In the genomic region with DNA sequence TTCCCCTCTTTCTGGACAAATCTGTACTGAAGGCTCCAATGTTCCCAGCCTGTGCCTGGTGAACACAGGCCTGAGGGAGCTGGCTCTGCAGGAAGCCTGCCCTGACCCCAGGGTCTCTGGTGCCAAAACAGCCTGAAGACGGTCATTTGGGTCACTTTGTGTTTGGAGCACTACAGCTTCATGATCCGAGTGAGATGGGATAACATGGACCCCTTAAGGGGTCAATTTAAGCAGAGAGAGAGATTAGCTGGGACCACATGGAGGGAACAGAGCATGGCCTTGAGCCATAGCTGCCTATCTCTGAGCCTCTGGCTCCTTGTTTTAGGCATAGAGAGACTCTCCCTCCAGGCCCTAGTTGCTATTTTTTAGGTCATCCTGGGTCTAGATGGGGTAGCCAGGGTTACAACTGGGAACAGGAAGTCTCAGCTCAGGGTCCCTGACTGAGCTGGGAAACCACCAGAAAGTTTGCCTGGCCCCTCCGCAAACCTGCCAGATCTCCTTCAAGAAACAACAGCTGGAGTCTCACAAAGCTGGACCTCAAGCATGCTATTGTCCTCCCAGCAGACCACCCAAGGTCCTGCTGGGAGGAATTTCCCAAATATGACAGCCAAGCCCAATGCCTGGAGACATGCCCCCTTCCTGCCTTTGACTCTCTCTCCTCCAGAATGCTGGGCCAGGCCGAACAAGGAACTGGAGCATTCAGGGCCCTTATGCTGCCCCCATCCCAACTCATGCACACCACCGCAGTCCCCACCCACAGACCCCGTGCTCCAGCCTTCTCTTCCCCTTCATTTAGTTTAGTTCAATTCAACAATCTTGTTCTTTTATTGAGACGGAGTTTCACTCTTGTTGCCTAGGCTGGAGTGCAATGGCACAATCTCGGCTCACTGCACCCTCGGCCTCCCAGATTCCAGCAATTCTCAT, we compare ENCODE assay signal across 16 cellular contexts. TPM values are rescaled to one million over a fixed set of nuclear protein-coding genes. Genes with fewer than 3 reads are reported as not detected.
DNase-seq lines count a peak whose midpoint lies in the region; ATAC-seq and TF ChIP-seq lines count a peak whose summit lies in the region.
"Had no signal": no experiment of that assay in that cellular context is flagged by ENCODE, and none has a peak within 500 bp of the region (broad histone marks: within the 10 kb centered on the region; RNA-seq: fewer than 3 reads in every experiment).

No MANE protein-coding gene starts in this region.

- intact Hi-C loops in left cardiac atrium (cut with DNase I), result no loop called here

- ATAC-seq in left cardiac atrium, result peak; percentile 13 to 65
- ATAC-seq in thoracic aorta (ENCODE audit: insufficient number of reproducible peaks, low FRiP score, low read depth), result no peak
- no peak for ATAC-seq in GM18870 (IDR thresholded peaks at IDR 0.05; ENCODE audit: unreplicated experiment)
- ATAC-seq in GM21360 (IDR thresholded peaks at IDR 0.05; ENCODE audit: unreplicated experiment), result no peak
- ATAC-seq in GM18868 (IDR thresholded peaks at IDR 0.05; ENCODE audit: unreplicated experiment), result no peak
- ATAC-seq: foreskin keratinocyte, GM23338 had no signal

- no peaks in the 10 kb centered on the region for H3K36me3 ChIP-seq in muscle layer of duodenum (ENCODE audit: control insufficient read depth in 1 of 2, insufficient read depth in 2 of 2, low read length in 2 of 2)
- no peaks in the 10 kb centered on the region for H3K36me3 ChIP-seq in thoracic aorta

- H3K27me3 ChIP-seq in muscle layer of duodenum (ENCODE audit: low read depth, low read length), result no peaks in the 10 kb centered on the region
- H3K27me3 ChIP-seq in thoracic aorta (replicated peaks; ENCODE audit: insufficient read depth), result no peaks in the 10 kb centered on the region

- H3K27ac ChIP-seq in angular gyrus (ENCODE audit: low read depth, low read length) (peak overlapping the region; percentile 45), muscle layer of duodenum (ENCODE audit: low read length) (peak overlapping the region; percentile 52), thoracic aorta (no peak overlapping the region)
- H3K27ac ChIP-seq: foreskin keratinocyte, KMS-11, VCaP had no signal

- no peak for TF ChIP-seq CTCF in thoracic aorta (IDR thresholded peaks at IDR 0.05)

- H3K9me3 ChIP-seq in muscle layer of duodenum (ENCODE audit: control insufficient read depth in 1 of 2, low read length in 2 of 2), result no peaks in the 10 kb centered on the region
- H3K9me3 ChIP-seq in thoracic aorta, result no peaks in the 10 kb centered on the region

- DNase-seq in left cardiac atrium (no peak), thoracic aorta (ENCODE audit: low spot score) (no peak), NCI-H2227 treated with DMSO at 0.1 percent for 48 hours (lab: John Stamatoyannopoulos, UW) (no peak)
- DNase-seq: activated CD4-positive, alpha-beta memory T cell treated with anti-CD3 and anti-CD28 coated beads, Interleukin-2, amount 10 ng/mL, durations not matched to agents 7 days and 5 days; EL; foreskin keratinocyte; NCI-H1092 treated with DMSO at 0.1 percent for 48 hours; NCI-H2171 had no signal

- H3K4me3 ChIP-seq in muscle layer of duodenum (ENCODE audit: low read depth in 1 of 2, low read length in 2 of 2) (no peak overlapping the region), thoracic aorta (peak overlapping the region; percentile 14)
- H3K4me3 ChIP-seq: GM23338 had no signal

- H3K4me1 ChIP-seq in muscle layer of duodenum (ENCODE audit: control insufficient read depth in 1 of 2, insufficient read depth in 2 of 2, low read length in 2 of 2), result peaks cover 9 to 12% of the 10 kb centered on the region in 2 donors
- no peaks in the 10 kb centered on the region for H3K4me1 ChIP-seq in thoracic aorta (ENCODE audit: control insufficient read depth in 1 of 2, low read depth in 2 of 2)
- H3K4me1 ChIP-seq: foreskin keratinocyte had no signal

RNA-seq across cellular contexts. Expression of a gene that starts 4.0 kb away (rescaled TPM):
- total RNA-seq in left cardiac atrium, result 10 to 100 TPM; 49.0 to 55.8 TPM
- total RNA-seq in thoracic aorta, result 100 to 1,000 TPM; 107 to 692 TPM
- total RNA-seq: foreskin keratinocyte, GM23338 had no signal

RNA-seq across cellular contexts. Expression of a gene that starts 58.2 kb away (rescaled TPM):
- not detected for total RNA-seq in left cardiac atrium
- not detected for total RNA-seq in thoracic aorta
- total RNA-seq: activated CD4-positive, alpha-beta memory T cell treated with anti-CD3 and anti-CD28 coated beads, Interleukin-2, amount 10 ng/mL, durations not matched to agents 7 days and 5 days; foreskin keratinocyte; GM23338 had no signal

Comparison
In these comparisons a context has a peak if more than half of its experiments do, and no peak if none do; other contexts are left out.
1. H3K27ac ChIP-seq: peak in angular gyrus (single experiment) and muscle layer of duodenum (single experiment); none in thoracic aorta (0 of 2).
2. ATAC-seq: peak in left cardiac atrium (2 of 2); none in thoracic aorta (single experiment), GM18870 (single experiment), GM21360 (single experiment) and GM18868 (single experiment).